ENCODE assay signal across 8 cellular contexts in the genomic region with DNA sequence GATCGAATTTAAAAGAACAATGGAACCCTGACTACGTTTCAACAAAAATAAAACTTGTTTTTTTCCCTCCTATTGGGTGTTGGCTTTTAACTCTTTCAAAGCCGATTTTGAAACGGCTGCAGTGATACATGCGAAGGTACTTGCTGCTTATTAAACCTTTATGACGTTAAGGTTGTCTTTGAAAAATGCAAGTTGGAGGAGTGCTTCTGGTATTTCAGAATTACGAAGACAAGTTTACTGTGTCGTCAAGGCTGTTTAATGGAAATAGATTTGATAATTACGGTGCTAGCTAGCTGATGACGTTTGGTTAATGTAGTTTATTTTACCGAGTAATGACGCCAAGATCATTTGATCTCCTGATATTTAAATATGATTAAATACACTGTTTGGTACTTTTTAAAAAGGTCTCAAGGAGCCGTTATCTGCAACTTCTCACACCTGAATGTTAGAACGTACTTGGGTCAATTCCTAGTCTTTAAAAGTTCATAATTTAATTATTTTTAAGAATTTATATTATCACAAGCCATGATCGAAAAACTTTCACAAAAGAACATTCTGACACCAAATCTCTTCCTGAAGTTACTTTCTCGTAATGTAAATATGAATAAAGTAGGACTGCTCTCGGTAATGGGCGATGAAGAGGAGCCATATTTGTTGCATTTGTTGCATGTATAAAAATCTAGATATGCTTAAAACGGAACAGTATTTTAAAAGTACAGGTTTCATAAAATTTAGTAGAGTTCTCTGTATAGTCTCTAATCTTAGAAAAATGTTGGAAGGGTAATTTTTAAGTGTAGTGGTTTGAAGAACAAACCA. TPM values are rescaled to one million over a fixed set of nuclear protein-coding genes. Genes with fewer than 3 reads are reported as not detected.
DNase-seq lines count a peak whose midpoint lies in the region; ATAC-seq and TF ChIP-seq lines count a peak whose summit lies in the region.

No MANE protein-coding gene starts in this region.

- POLR2A ChIA-PET in CD4-positive, alpha-beta T cell (lab: Charles Lee), result interaction anchor here (1.7 to 20.1 kb wide), 14 partner anchors 11 to 86 kb away, joined by 5 to 1007 read pairs (median 132); a partner anchor contains a TSS
- POLR2A ChIA-PET in activated CD4-positive, alpha-beta memory T cell treated with anti-CD3 and anti-CD28 coated beads for 36 hours (lab: Charles Lee), result interaction anchor here (0.6 to 18.2 kb wide), 14 partner anchors 10 to 80 kb away, joined by 3 to 733 read pairs (median 20); a partner anchor contains a TSS

- CTCF ChIA-PET in CD4-positive, alpha-beta T cell (lab: Charles Lee), result interaction anchor here (2.0 to 8.1 kb wide), 4 partner anchors 17 to 75 kb away, joined by 8 to 118 read pairs (median 11); a partner anchor contains a TSS
- CTCF ChIA-PET in activated CD4-positive, alpha-beta memory T cell treated with anti-CD3 and anti-CD28 coated beads for 36 hours (lab: Charles Lee), result interaction anchor here (1.0 to 8.5 kb wide), 7 partner anchors 18 to 74 kb away, joined by 3 to 79 read pairs (median 13); a partner anchor contains a TSS

- no peak overlapping the region for H3K4me3 ChIP-seq in KMS-11 (IDR thresholded peaks at IDR 0.05; ENCODE audit: insufficient read depth, low read depth, low read length)
- peak overlapping the region; percentile 94 for H3K4me3 ChIP-seq in fibroblast of villous mesenchyme (ENCODE audit: low read depth, low read length)
- H3K4me3 ChIP-seq in rectal smooth muscle tissue (ENCODE audit: low read length), result peak overlapping the region; percentile 76

- H3K4me1 Mint-ChIP-seq in CD4-positive, alpha-beta T cell (ENCODE audit: low read depth), result peaks cover 68% of the 10 kb centered on the region
- H3K4me1 Mint-ChIP-seq in activated CD4-positive, alpha-beta memory T cell treated with anti-CD3 and anti-CD28 coated beads for 36 hours (ENCODE audit: low read depth), result peaks cover 53% of the 10 kb centered on the region

- H3K4me1 ChIP-seq in KMS-11 (ENCODE audit: low read depth, poor library complexity, severe bottlenecking), result peaks cover 57% of the 10 kb centered on the region
- peaks cover 21% of the 10 kb centered on the region for H3K4me1 ChIP-seq in rectal smooth muscle tissue (ENCODE audit: control insufficient read depth, insufficient read depth, low read length)

- peak overlapping the region; percentile 98 for H3K9ac ChIP-seq in KMS-11
- H3K9ac ChIP-seq in rectal smooth muscle tissue (ENCODE audit: low read length), result peak overlapping the region; percentile 92

- TF ChIP-seq CTCF in CD4-positive, alpha-beta T cell (IDR thresholded peaks at IDR 0.05), result no peak
- TF ChIP-seq CTCF in KMS-11 (conservative IDR thresholded peaks at IDR 0.05; ENCODE audit: low read depth, low read length), result no peak
- TF ChIP-seq CTCF in fibroblast of villous mesenchyme (IDR thresholded peaks at IDR 0.05; ENCODE audit: insufficient read depth, low read depth, low read length), result no peak

- no peaks in the 10 kb centered on the region for H3K9me3 ChIP-seq in CD4-positive, alpha-beta T cell (ENCODE audit: control insufficient read depth, low read length)

- peak overlapping the region; percentile 96 for H3K4me3 Mint-ChIP-seq in CD4-positive, alpha-beta T cell
- H3K4me3 Mint-ChIP-seq in activated CD4-positive, alpha-beta memory T cell treated with anti-CD3 and anti-CD28 coated beads for 36 hours, result peak overlapping the region; percentile 98

- peak in 2 of 10 experiments; percentile 27 to 62 for DNase-seq in CD4-positive, alpha-beta T cell
- DNase-seq in activated CD4-positive, alpha-beta memory T cell treated with anti-CD3 and anti-CD28 coated beads for 36 hours, result no peak
- DNase-seq in fibroblast of villous mesenchyme (ENCODE audit: low read depth), result peak; percentile 67

- H3K79me2 ChIP-seq in KMS-11 (ENCODE audit: insufficient read depth, low read depth), result peaks cover 59% of the 10 kb centered on the region

- no peak overlapping the region for H2AFZ ChIP-seq in KMS-11 (ENCODE audit: low read depth)

- peaks cover 15% of the 10 kb centered on the region for H4K20me1 ChIP-seq in KMS-11 (ENCODE audit: insufficient read depth)

- intact Hi-C loops in CD4-positive, alpha-beta T cell (cut with DNase I, micrococcal nuclease), result loop anchor here (2.0 kb wide), 2 partner anchors 15 to 35 kb away; no protein-coding TSS in a partner anchor
- intact Hi-C loops in activated CD4-positive, alpha-beta memory T cell treated with anti-CD3 and anti-CD28 coated beads for 36 hours (cut with micrococcal nuclease), result no loop called here

- H3K36me3 ChIP-seq in KMS-11 (ENCODE audit: insufficient read depth) (peaks cover 36% of the 10 kb centered on the region), rectal smooth muscle tissue (ENCODE audit: control insufficient read depth, insufficient read depth, low read length) (peaks cover 2% of the 10 kb centered on the region)

- H3K27ac ChIP-seq in CD4-positive, alpha-beta T cell (ENCODE audit: low read depth, low read length), result peak overlapping the region; percentile 99
- peak overlapping the region; percentile 95 for H3K27ac ChIP-seq in KMS-11
- H3K27ac ChIP-seq in rectal smooth muscle tissue (ENCODE audit: low read depth, low read length), result peak overlapping the region; percentile 99

- ATAC-seq in CD4-positive, alpha-beta T cell (ENCODE audit: poor library complexity), result peak; percentile 35
- no peak for ATAC-seq in GM21390 (IDR thresholded peaks at IDR 0.05; ENCODE audit: unreplicated experiment)
- ATAC-seq in GM19397 (IDR thresholded peaks at IDR 0.05; ENCODE audit: unreplicated experiment), result no peak
- no peak for ATAC-seq in GM18502 (IDR thresholded peaks at IDR 0.05; ENCODE audit: poor library complexity, unreplicated experiment)

- H3K4me2 ChIP-seq in KMS-11, result peak overlapping the region; percentile 88

- no peaks in the 10 kb centered on the region for H3K27me3 ChIP-seq in CD4-positive, alpha-beta T cell (ENCODE audit: control insufficient read depth, insufficient read depth, low read length)
- H3K27me3 ChIP-seq in KMS-11 (ENCODE audit: insufficient read depth, low read depth) (no peaks in the 10 kb centered on the region), rectal smooth muscle tissue (ENCODE audit: control insufficient read depth, insufficient read depth, low read length) (no peaks in the 10 kb centered on the region)

- H3K27me3 Mint-ChIP-seq in CD4-positive, alpha-beta T cell, result peaks cover 5% of the 10 kb centered on the region
- H3K27me3 Mint-ChIP-seq in activated CD4-positive, alpha-beta memory T cell treated with anti-CD3 and anti-CD28 coated beads for 36 hours, result no peaks in the 10 kb centered on the region

- H3K9me3 Mint-ChIP-seq in CD4-positive, alpha-beta T cell, result no peaks in the 10 kb centered on the region
- no peaks in the 10 kb centered on the region for H3K9me3 Mint-ChIP-seq in activated CD4-positive, alpha-beta memory T cell treated with anti-CD3 and anti-CD28 coated beads for 36 hours

- H3K27ac Mint-ChIP-seq in CD4-positive, alpha-beta T cell, result peak overlapping the region; percentile 99
- H3K27ac Mint-ChIP-seq in activated CD4-positive, alpha-beta memory T cell treated with anti-CD3 and anti-CD28 coated beads for 36 hours, result peak overlapping the region; percentile 99

- peaks cover 63% of the 10 kb centered on the region for H3K36me3 Mint-ChIP-seq in CD4-positive, alpha-beta T cell (ENCODE audit: low read depth)
- peaks cover 53% of the 10 kb centered on the region for H3K36me3 Mint-ChIP-seq in activated CD4-positive, alpha-beta memory T cell treated with anti-CD3 and anti-CD28 coated beads for 36 hours

RNA-seq across cellular contexts. Expression of a gene that starts 16.3 kb away (rescaled TPM):
- 100 to 1,000 TPM; 615 to 660 TPM for total RNA-seq in CD4-positive, alpha-beta T cell
- total RNA-seq in activated CD4-positive, alpha-beta memory T cell treated with anti-CD3 and anti-CD28 coated beads for 36 hours, result 100 to 1,000 TPM; 113 to 121 TPM
- total RNA-seq in fibroblast of villous mesenchyme, result 85.7 and 102 TPM in 2 replicates
